Comparison of ENCODE assay signal across 9 cellular contexts in the genomic region with DNA sequence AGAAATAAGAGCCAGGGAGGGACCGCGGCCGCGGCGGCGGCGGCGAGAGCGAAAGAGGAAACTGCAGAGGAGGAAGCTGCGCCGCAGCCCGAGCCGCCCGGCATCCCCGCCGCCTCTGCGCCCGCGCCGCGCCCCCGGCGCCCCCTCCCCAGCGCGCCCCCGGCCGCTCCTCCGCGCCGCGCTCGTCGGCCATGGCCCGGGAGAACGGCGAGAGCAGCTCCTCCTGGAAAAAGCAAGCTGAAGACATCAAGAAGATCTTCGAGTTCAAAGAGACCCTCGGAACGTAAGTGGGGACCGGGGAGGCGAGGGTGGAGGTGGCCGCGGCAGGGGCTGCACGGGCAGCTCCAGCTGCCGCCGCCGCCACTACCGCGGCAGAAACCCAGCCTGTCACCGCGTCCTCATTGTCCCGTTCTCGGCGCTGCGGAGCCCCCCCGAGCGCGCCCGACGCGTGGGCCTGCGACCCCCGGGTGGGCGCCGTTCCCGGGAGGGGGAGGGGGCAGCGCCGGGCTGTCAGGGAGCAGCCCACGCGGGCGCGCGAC. TPM values are rescaled to one million over a fixed set of nuclear protein-coding genes. Genes with fewer than 3 reads are reported as not detected.
DNase-seq lines count a peak whose midpoint lies in the region; ATAC-seq, FAIRE-seq and TF ChIP-seq lines count a peak whose summit lies in the region.
"Had no signal": no experiment of that assay in that cellular context is flagged by ENCODE, and none has a peak within 500 bp of the region (broad histone marks: within the 10 kb centered on the region; RNA-seq: fewer than 3 reads in every experiment).

No MANE protein-coding gene starts in this region.

- no peaks in the 10 kb centered on the region for H3K9me3 Mint-ChIP-seq in activated T-cell treated with anti-CD3 and anti-CD28 coated beads, Interleukin-2, amount 50 U/mL, for 72 hours

- H3K36me3 ChIP-seq in GM12878 (ENCODE audit: control insufficient read depth in 2 of 2, insufficient read depth in 2 of 2, low read length in 1 of 2) (no peaks in the 10 kb centered on the region), mesendoderm (ENCODE audit: control insufficient read depth, insufficient read depth, low read length) (no peaks in the 10 kb centered on the region)

- peak overlapping the region; percentile 98 for H3K18ac ChIP-seq in mesendoderm (ENCODE audit: low read length)

- H3K27me3 ChIP-seq in GM12878 (replicated peaks in 1 of 2; ENCODE audit: control insufficient read depth in 2 of 2, insufficient read depth in 2 of 2, low read length in 1 of 2) = no peaks in the 10 kb centered on the region
- no peaks in the 10 kb centered on the region for H3K27me3 ChIP-seq in mesendoderm (ENCODE audit: insufficient read depth, low read length, poor library complexity)

- H3K79me2 ChIP-seq in GM12878 (ENCODE audit: control insufficient read depth, insufficient read depth, low read length) (peaks cover 30% of the 10 kb centered on the region), mesendoderm (ENCODE audit: control insufficient read depth, insufficient read depth, low read length) (no peaks in the 10 kb centered on the region)

- H3K4me1 Mint-ChIP-seq in activated T-cell treated with anti-CD3 and anti-CD28 coated beads, Interleukin-2, amount 50 U/mL, for 72 hours (ENCODE audit: low read depth) = peaks cover 49% of the 10 kb centered on the region

- no peak overlapping the region for H4K5ac ChIP-seq in mesendoderm (ENCODE audit: low read length)

- no peak for ATAC-seq in activated T-cell treated with anti-CD3 and anti-CD28 coated beads, Interleukin-2, amount 50 U/mL, for 72 hours (replicated peaks in 1 of 2)
- ATAC-seq in HG03354 (IDR thresholded peaks at IDR 0.05; ENCODE audit: poor library complexity, severe bottlenecking, unreplicated experiment) = peak; percentile 56
- no peak; the same call in 2 of the 3 replicates for ATAC-seq in GM12878

- under 1% methylated on average over 57 of the region's 73 CpGs for WGBS in GM12878 (ENCODE audit: insufficient coverage, insufficient replicate concordance, low lambda C conversion rate, missing lambda C conversion rate)
- WGBS in mesendoderm (ENCODE audit: extremely low coverage, insufficient coverage, low lambda C conversion rate) = no CpG with 5 or more reads among the region's 73 CpGs

- no peak overlapping the region for H4K8ac ChIP-seq in mesendoderm (ENCODE audit: low read depth, low read length)

- H3K4me2 ChIP-seq in GM12878 (ENCODE audit: control insufficient read depth, insufficient read depth) = peak overlapping the region; percentile 94
- H3K4me2 ChIP-seq in mesendoderm (ENCODE audit: low read length) = peak overlapping the region; percentile 98

- peak overlapping the region; percentile 89 for H3K27ac Mint-ChIP-seq in activated T-cell treated with anti-CD3 and anti-CD28 coated beads, Interleukin-2, amount 50 U/mL, for 72 hours

- TF ChIP-seq RAD21 in GM12878 (IDR thresholded peaks at IDR 0.05; ENCODE audit: insufficient read depth, low read depth, low read length) = no peak

- no peak for DNase-seq in activated T-cell treated with anti-CD3 and anti-CD28 coated beads, Interleukin-2, amount 50 U/mL, for 72 hours
- no peak for DNase-seq in activated T-cell treated with anti-CD3 and anti-CD28 coated beads, Interleukin-2, amount 50 U/mL, for 1 hour
- DNase-seq in GM12878 (ENCODE audit: low read depth, low spot score) = no peak
- DNase-seq in mesendoderm = no peak
- DNase-seq in HCEC 1CT = no peak
- DNase-seq in NCI-H1048 (lab: John Stamatoyannopoulos, UW) = no peak
- no peak for DNase-seq in GM03348 (ENCODE audit: low spot score)

- SMC1A ChIA-PET in GM12878 (lab: Charles Lee; ENCODE audit: uncharacterized antibody, unreplicated experiment) = interaction anchor here (3.6 to 11.7 kb wide), 3 partner anchors 10 to 85 kb away, joined by 11 to 68 read pairs (median 30); no protein-coding TSS in a partner anchor

- in situ Hi-C loops in GM12878 (cut with MboI) = no loop called here

- peak overlapping the region; percentile 69 for H2BK120ac ChIP-seq in mesendoderm (ENCODE audit: low read depth, low read length)

- H3K4me3 ChIP-seq in GM12878 (peak overlapping the region; percentile 92), mesendoderm (ENCODE audit: low read length) (peak overlapping the region; percentile 64)

- no peak for TF ChIP-seq EP300 in GM12878 (IDR thresholded peaks at IDR 0.05; ENCODE audit: borderline replicate concordance in 1 of 2, control insufficient read depth in 1 of 2, low read depth in 2 of 2, low read length in 2 of 2)

- no TSS peak for BruUV-seq in GM12878 (replicated peaks; lab: Mats Ljungman, UMichigan)

- RAD21 ChIA-PET in GM12878 (lab: Charles Lee; ENCODE audit: unreplicated experiment) = interaction anchor here (0.8 to 6.7 kb wide), 12 partner anchors 11 to 307 kb away, joined by 3 to 59 read pairs (median 6); no protein-coding TSS in a partner anchor

- POLR2A ChIA-PET in GM12878 (lab: Charles Lee) = interaction anchor here (0.9 to 2.3 kb wide), 4 partner anchors 9 to 306 kb away, joined by 3 to 8 read pairs (median 4); no protein-coding TSS in a partner anchor

- no peaks in the 10 kb centered on the region for H4K20me1 ChIP-seq in GM12878 (ENCODE audit: control insufficient read depth, insufficient read depth)

- H2AK5ac ChIP-seq in mesendoderm (ENCODE audit: low read length) = no peak overlapping the region

- peaks cover 28% of the 10 kb centered on the region for H3K27me3 Mint-ChIP-seq in activated T-cell treated with anti-CD3 and anti-CD28 coated beads, Interleukin-2, amount 50 U/mL, for 72 hours (ENCODE audit: low read depth)

- CTCF ChIA-PET in GM12878 (lab: Yijun Ruan, JAX) = interaction anchor here (2.2 to 6.7 kb wide), 2 partner anchors 85 to 307 kb away, joined by 8 to 63 read pairs; no protein-coding TSS in a partner anchor

- H3K4me1 ChIP-seq in GM12878 (ENCODE audit: control insufficient read depth, insufficient read depth, low read length) (peaks cover 32% of the 10 kb centered on the region), mesendoderm (ENCODE audit: control insufficient read depth, low read depth, low read length) (peaks cover 7% of the 10 kb centered on the region)

- H3K36me3 Mint-ChIP-seq in activated T-cell treated with anti-CD3 and anti-CD28 coated beads, Interleukin-2, amount 50 U/mL, for 72 hours (ENCODE audit: insufficient read depth in 2 of 2) = peaks cover 11 to 12% of the 10 kb centered on the region in 2 donors

- TF ChIP-seq CTCF in GM12878 (IDR thresholded peaks at IDR 0.05 in 2 of 3, conservative IDR thresholded peaks at IDR 0.05 in 1 of 3; ENCODE audit: control insufficient read depth in 2 of 3, extremely low read depth in 1 of 3, insufficient read depth in 1 of 3, low read depth in 3 of 3, low read length in 3 of 3) = no peak

- H3K27ac ChIP-seq in GM12878 (ENCODE audit: control insufficient read depth, insufficient read depth) (peak overlapping the region; percentile 51), mesendoderm (ENCODE audit: low read depth, low read length) (no peak overlapping the region)
- H3K27ac ChIP-seq: epithelial cell of prostate had no signal

- no peak for TF ChIP-seq POLR2A in GM12878 (IDR thresholded peaks at IDR 0.05; ENCODE audit: low read depth, low read length)

- H2BK5ac ChIP-seq in mesendoderm (ENCODE audit: low read length) = no peak overlapping the region

- peak overlapping the region; percentile 89 for H3K56ac ChIP-seq in mesendoderm (ENCODE audit: low read length)

- H3K4ac ChIP-seq in mesendoderm (ENCODE audit: low read depth, low read length) = no peak overlapping the region

- H3K23ac ChIP-seq in mesendoderm (ENCODE audit: low read length) = no peak overlapping the region

- H3K4me3 Mint-ChIP-seq in activated T-cell treated with anti-CD3 and anti-CD28 coated beads, Interleukin-2, amount 50 U/mL, for 72 hours = peak overlapping the region; percentile 92 to 97

- H3K9me3 ChIP-seq in GM12878 (replicated peaks; ENCODE audit: control insufficient read depth, insufficient read depth, low read length) = no peaks in the 10 kb centered on the region

- intact Hi-C loops in GM12878 (cut with micrococcal nuclease; ENCODE audit: unreplicated experiment) = loop anchor here (2.0 to 10.0 kb wide), 4 partner anchors 17 to 365 kb away; no protein-coding TSS in a partner anchor

- H2BK15ac ChIP-seq in mesendoderm (replicated peaks; ENCODE audit: low read depth) = peak overlapping the region; percentile 10

- FAIRE-seq in GM12878 (lab: Jason Lieb, UNC) = no peak

- H3K79me1 ChIP-seq in mesendoderm (ENCODE audit: low read length) = peaks cover 2% of the 10 kb centered on the region

- peak overlapping the region; percentile 59 for H2AFZ ChIP-seq in GM12878 (ENCODE audit: control insufficient read depth, low read depth, low read length)

- H3K9ac ChIP-seq in GM12878 (ENCODE audit: control insufficient read depth, insufficient read depth, low read length) (peak overlapping the region; percentile 74), mesendoderm (ENCODE audit: low read length) (peak overlapping the region; percentile 71)

RNA-seq across cellular contexts. Expression of a gene that starts 0.3 kb away (rescaled TPM):
- total RNA-seq in activated T-cell treated with anti-CD3 and anti-CD28 coated beads, Interleukin-2, amount 50 U/mL, for 72 hours = 10 to 100 TPM; 19.9 to 25.3 TPM
- total RNA-seq in GM12878 (2013; cell fraction: nucleolus; rRNA removed) = 70.4 and 80.7 TPM in 2 replicates
- total RNA-seq in GM12878 (2014; rRNA removed) (12.3 and 14.2 TPM in 2 replicates), GM12878 (2014; rRNA removed; fragmentation: Illumina TruSeq; extraction: Trizol) (14.6 and 15.0 TPM in 2 replicates), GM12878 (2021) (35.5 and 37.0 TPM in 2 replicates)
- polyA plus RNA-seq in GM12878 (2011; ENCODE audit: low read depth) = 10.3 TPM
- polyA plus RNA-seq in GM12878 (2011; rRNA removed) (12.3 and 14.4 TPM in 2 replicates), GM12878 (2014; fragmentation: Illumina TruSeq; extraction: Trizol) (25.9 and 30.3 TPM in 2 replicates), GM12878 (2014; fragmentation: Nextera tagmentation; extraction: Ambion mirVana) (1 to 10 TPM; 2.1 to 5.5 TPM), GM12878 (2014; rRNA removed) (19.5 and 19.6 TPM in 2 replicates), GM12878 (2016; fragmentation: Nextera tagmentation; extraction: Ambion mirVana) (10 to 100 TPM in 1 of 2 experiments, 1 to 10 TPM in 1; 3.5 to 20.0 TPM)
- polyA plus RNA-seq in GM12878 (2011; cell fraction: cytosol; rRNA removed) = 11.2 and 14.2 TPM in 2 replicates
- 11.2 and 12.9 TPM in 2 replicates for polyA plus RNA-seq in GM12878 (2011; cell fraction: nucleus; rRNA removed)
- 13.4 and 15.8 TPM in 2 replicates for polyA plus RNA-seq in GM12878 (2012)
- 11.3 and 16.2 TPM in 2 replicates for polyA minus RNA-seq in GM12878 (2011; rRNA and poly(A)+ RNA removed)
- polyA minus RNA-seq in GM12878 (2011; cell fraction: cytosol; rRNA and poly(A)+ RNA removed) = 4.8 and 6.5 TPM in 2 replicates
- 3.9 and 5.7 TPM in 2 replicates for polyA minus RNA-seq in GM12878 (2011; cell fraction: nucleus; rRNA and poly(A)+ RNA removed)
- 5.5 TPM for polyA plus RNA-seq in mesendoderm (2013, experiment 1 of 2)
- polyA plus RNA-seq in mesendoderm (2013, experiment 2 of 2) = 6.2 TPM
